In the genomic region with DNA sequence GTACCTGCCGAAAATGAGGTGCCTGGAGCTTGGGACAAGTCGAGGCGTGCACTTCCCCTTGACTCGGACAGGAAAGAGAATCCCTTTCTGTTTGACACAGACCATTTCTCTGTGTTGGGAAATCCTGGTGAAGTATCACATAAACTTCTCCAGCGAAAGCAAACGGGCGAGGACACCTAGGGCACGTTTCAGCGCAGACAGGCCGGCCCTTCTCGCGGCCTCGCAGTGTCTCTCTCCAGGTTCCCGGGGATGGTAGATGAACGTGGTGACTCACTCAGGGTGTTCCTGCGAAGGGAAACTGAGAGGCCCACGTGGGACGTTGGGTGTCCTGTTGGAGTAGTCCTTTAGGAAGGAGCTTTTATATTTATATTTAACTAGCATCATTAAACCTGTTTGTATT, we compare ENCODE assay signal across 1 cellular context.
TF ChIP-seq lines count a peak whose summit lies in the region.

No MANE protein-coding gene starts in this region.

TF ChIP-seq in IMR-90, 13 proteins besides CTCF, POLR2A, EP300 and RAD21 (continued from another document):
- TF ChIP-seq ELK1 (IDR thresholded peaks at IDR 0.05; ENCODE audit: borderline replicate concordance, low read depth, low read length), result no peak
